ENCODE assay signal across 9 cellular contexts in the genomic region with DNA sequence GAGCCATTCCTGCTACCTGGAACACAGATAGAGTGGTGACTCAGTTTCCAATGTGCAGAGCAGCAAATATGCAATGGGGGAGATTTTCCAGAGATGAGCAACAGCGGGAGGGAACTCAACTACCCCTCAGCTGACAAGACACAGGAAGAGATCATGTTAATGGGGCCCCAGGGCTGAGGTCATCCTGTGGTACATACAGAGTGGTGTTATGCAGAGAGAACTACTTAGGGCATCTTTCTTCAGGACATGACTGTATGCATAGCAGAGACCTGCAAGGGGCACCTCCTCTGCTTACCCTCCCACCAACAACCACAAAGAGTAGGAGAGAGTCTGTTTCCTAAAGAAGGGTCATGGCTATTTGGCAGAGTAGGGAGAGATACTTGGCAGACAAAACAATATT. TPM values are rescaled to one million over a fixed set of nuclear protein-coding genes. Genes with fewer than 3 reads are reported as not detected.
DNase-seq lines count a peak whose midpoint lies in the region; ATAC-seq lines count a peak whose summit lies in the region.
"Had no signal": no experiment of that assay in that cellular context is flagged by ENCODE, and none has a peak within 500 bp of the region (broad histone marks: within the 10 kb centered on the region; RNA-seq: fewer than 3 reads in every experiment).

No MANE protein-coding gene starts in this region.

- no peaks in the 10 kb centered on the region for H3K36me3 Mint-ChIP-seq in activated T-cell treated with anti-CD3 and anti-CD28 coated beads, Interleukin-2, amount 50 U/mL, for 72 hours (ENCODE audit: insufficient read depth in 2 of 2)

- H3K4me1 Mint-ChIP-seq in activated T-cell treated with anti-CD3 and anti-CD28 coated beads, Interleukin-2, amount 50 U/mL, for 72 hours (ENCODE audit: low read depth): peaks cover 29% of the 10 kb centered on the region

- peaks cover 11% of the 10 kb centered on the region for H3K27me3 Mint-ChIP-seq in activated T-cell treated with anti-CD3 and anti-CD28 coated beads, Interleukin-2, amount 50 U/mL, for 72 hours (ENCODE audit: low read depth)

- ATAC-seq in HG03103 (IDR thresholded peaks at IDR 0.05; ENCODE audit: low read depth, unreplicated experiment) (peak; percentile 36), GM18873 (IDR thresholded peaks at IDR 0.05; ENCODE audit: low FRiP score, unreplicated experiment) (no peak)
- ATAC-seq in activated T-cell treated with anti-CD3 and anti-CD28 coated beads, Interleukin-2, amount 50 U/mL, for 72 hours (replicated peaks in 1 of 2): peak; percentile 84 to 86

- peak overlapping the region; percentile 61 to 65 for H3K4me3 Mint-ChIP-seq in activated T-cell treated with anti-CD3 and anti-CD28 coated beads, Interleukin-2, amount 50 U/mL, for 72 hours

- H3K27ac Mint-ChIP-seq in activated T-cell treated with anti-CD3 and anti-CD28 coated beads, Interleukin-2, amount 50 U/mL, for 72 hours: no peak overlapping the region

- H3K9me3 Mint-ChIP-seq in activated T-cell treated with anti-CD3 and anti-CD28 coated beads, Interleukin-2, amount 50 U/mL, for 72 hours: no peaks in the 10 kb centered on the region

- DNase-seq in stimulated activated CD4-positive, alpha-beta T cell treated with anti-CD3 and anti-CD28 coated beads, Interleukin-1b, Interleukin-23, amount 100 ng/mL, for 48 hours: peak; percentile 8
- DNase-seq in stimulated activated CD4-positive, alpha-beta T cell treated with anti-CD3 and anti-CD28 coated beads, Interleukin-4, amount 100 ng/mL, for 1 hour: no peak
- DNase-seq in activated T-cell treated with anti-CD3 and anti-CD28 coated beads, Interleukin-2, amount 50 U/mL, for 72 hours: peak; percentile 12 to 26
- DNase-seq in DMS114 treated with DMSO at 0.1 percent for 48 hours (lab: John Stamatoyannopoulos, UW; ENCODE audit: unreplicated experiment) (no peak), DMS79 treated with DMSO at 0.1 percent for 48 hours (lab: John Stamatoyannopoulos, UW) (no peak), NCI-H446 (lab: John Stamatoyannopoulos, UW) (no peak)
- DNase-seq: DMS153 had no signal

RNA-seq across cellular contexts. Expression of a gene that starts 6.8 kb away (rescaled TPM):
- total RNA-seq in activated T-cell treated with anti-CD3 and anti-CD28 coated beads, Interleukin-2, amount 50 U/mL, for 72 hours: 10 to 100 TPM; 51.2 to 52.4 TPM

Comparison
In these comparisons a context has a peak if more than half of its experiments do, and no peak if none do; other contexts are left out.
1. DNase-seq: peak in stimulated activated CD4-positive, alpha-beta T cell treated with anti-CD3 and anti-CD28 coated beads, Interleukin-1b, Interleukin-23, amount 100 ng/mL, for 48 hours (single experiment) and activated T-cell treated with anti-CD3 and anti-CD28 coated beads, Interleukin-2, amount 50 U/mL, for 72 hours (2 of 2); none in stimulated activated CD4-positive, alpha-beta T cell treated with anti-CD3 and anti-CD28 coated beads, Interleukin-4, amount 100 ng/mL, for 1 hour (single experiment), DMS114 treated with DMSO at 0.1 percent for 48 hours (single experiment), DMS79 treated with DMSO at 0.1 percent for 48 hours (single experiment) and NCI-H446 (0 of 2).